In the genomic region with DNA sequence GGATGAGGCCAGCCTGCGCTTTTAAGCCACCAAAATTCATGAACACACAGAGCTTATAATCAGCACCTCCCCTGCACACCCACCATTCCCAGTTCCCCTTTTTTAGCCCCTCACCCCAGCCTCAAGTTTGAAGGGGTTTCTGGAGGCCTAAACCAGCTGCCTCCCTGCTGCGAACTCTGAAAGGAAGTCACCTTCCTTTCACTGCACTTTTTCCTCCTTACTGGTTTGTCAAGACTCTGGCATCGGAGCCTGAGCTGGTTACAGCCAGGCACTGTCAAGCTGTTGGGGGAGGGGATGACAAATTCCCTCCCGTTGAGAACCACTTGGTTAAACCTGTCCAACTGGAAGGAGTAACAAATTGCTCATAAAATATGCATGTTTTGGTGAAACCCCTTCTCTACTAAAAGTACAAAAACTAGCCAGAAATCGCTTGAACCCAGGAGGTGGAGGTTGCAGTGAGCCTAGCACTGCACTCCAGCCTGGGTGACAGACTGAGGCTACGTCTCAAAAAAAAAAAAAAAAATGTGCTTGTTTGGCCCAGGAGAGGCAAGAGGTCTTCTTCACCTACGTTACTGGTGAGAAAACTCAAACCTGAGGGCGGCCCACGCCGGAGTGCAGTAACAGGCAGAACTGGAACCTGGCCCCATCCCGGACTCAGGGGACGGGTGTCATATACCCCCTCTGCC, we compare ENCODE assay signal across 6 cellular contexts. TPM values are rescaled to one million over a fixed set of nuclear protein-coding genes. Genes with fewer than 3 reads are reported as not detected.
DNase-seq lines count a peak whose midpoint lies in the region; ATAC-seq and TF ChIP-seq lines count a peak whose summit lies in the region.

No MANE protein-coding gene starts in this region.

- no peak overlapping the region for H3K56ac ChIP-seq in H9 (ENCODE audit: insufficient read length, low read depth, low read length)

- DNase-seq in CD14-positive monocyte (ENCODE audit: low spot score) (peak; percentile 77), H9 (peak; percentile 79), lower lobe of right lung (peak; percentile 68), NCI-H1092 (lab: John Stamatoyannopoulos, UW) (no peak), DMS153 treated with DMSO at 0.1 percent for 48 hours (lab: John Stamatoyannopoulos, UW; ENCODE audit: unreplicated experiment) (no peak)
- peak; percentile 40 for DNase-seq in activated CD8-positive, alpha-beta T cell treated with anti-CD3 and anti-CD28 coated beads for 36 hours

- peak overlapping the region; percentile 86; the same call in 1 of the 2 replicates for H3K14ac ChIP-seq in H9 (ENCODE audit: insufficient read depth, low read length)

- no peak overlapping the region for H2AK5ac ChIP-seq in H9 (ENCODE audit: insufficient read length, low read length)

- H3K36me3 Mint-ChIP-seq in CD14-positive monocyte, result peaks cover 2 to 8% of the 10 kb centered on the region in 2 donors
- H3K36me3 Mint-ChIP-seq in H9 (ENCODE audit: insufficient read depth in 1 of 3, low read depth in 3 of 3), result peaks cover 5 to 8% (median 8%) of the 10 kb centered on the region in 3 experiments; a peak in 5 of 7 replicates
- peaks cover 5% of the 10 kb centered on the region for H3K36me3 Mint-ChIP-seq in activated CD8-positive, alpha-beta T cell treated with anti-CD3 and anti-CD28 coated beads for 36 hours (ENCODE audit: low read depth)

- peaks cover 0 to 2% (median 0%) of the 10 kb centered on the region in 3 donors for H3K27me3 Mint-ChIP-seq in CD14-positive monocyte (ENCODE audit: low read depth in 3 of 3)
- H3K27me3 Mint-ChIP-seq in H9 (ENCODE audit: low read depth), result no peaks in the 10 kb centered on the region
- H3K27me3 Mint-ChIP-seq in activated CD8-positive, alpha-beta T cell treated with anti-CD3 and anti-CD28 coated beads for 36 hours, result no peaks in the 10 kb centered on the region

- peak overlapping the region; percentile 50 for H2BK20ac ChIP-seq in H9 (ENCODE audit: low read depth, low read length, poor library complexity, severe bottlenecking)

- H3K4me1 Mint-ChIP-seq in CD14-positive monocyte, result peaks cover 51% of the 10 kb centered on the region
- peaks cover 11 to 17% of the 10 kb centered on the region in 2 experiments for H3K4me1 Mint-ChIP-seq in H9
- peaks cover 43% of the 10 kb centered on the region for H3K4me1 Mint-ChIP-seq in activated CD8-positive, alpha-beta T cell treated with anti-CD3 and anti-CD28 coated beads for 36 hours (ENCODE audit: low read depth)

- intact Hi-C loops in CD14-positive monocyte (cut with micrococcal nuclease) (loop anchor here in 1 of 2 donors (1.0 to 5.0 kb wide), 2 partner anchors 9 to 188 kb away; no protein-coding TSS in a partner anchor), lower lobe of right lung (cut with DNase I) (no loop called here)
- intact Hi-C loops in activated CD8-positive, alpha-beta T cell treated with anti-CD3 and anti-CD28 coated beads for 36 hours (cut with micrococcal nuclease), result no loop called here

- H3K36me3 ChIP-seq in lower lobe of right lung, result no peaks in the 10 kb centered on the region

- peaks cover 6% of the 10 kb centered on the region for H3K23me2 ChIP-seq in H9 (ENCODE audit: insufficient read length, low read depth, low read length, poor library complexity, severe bottlenecking)

- no peak overlapping the region for H2BK12ac ChIP-seq in H9 (ENCODE audit: insufficient read length, low read depth, low read length)

- H3K79me2 ChIP-seq in H9 (ENCODE audit: insufficient read depth, low read length), result peaks cover 11% of the 10 kb centered on the region; the same call in 1 of the 2 replicates

- H2BK5ac ChIP-seq in H9 (ENCODE audit: insufficient read length, low read length), result no peak overlapping the region

- no peak overlapping the region for H2AFZ ChIP-seq in H9 (ENCODE audit: low read length)

- no peak for TF ChIP-seq CTCF in CD14-positive monocyte (IDR thresholded peaks at IDR 0.05)
- no peak for TF ChIP-seq CTCF in H9 (conservative IDR thresholded peaks at IDR 0.05)
- TF ChIP-seq CTCF in activated CD8-positive, alpha-beta T cell treated with anti-CD3 and anti-CD28 coated beads for 36 hours (IDR thresholded peaks at IDR 0.05), result no peak
- TF ChIP-seq CTCF in lower lobe of right lung (IDR thresholded peaks at IDR 0.05), result no peak

- H4K20me1 ChIP-seq in H9 (ENCODE audit: control insufficient read depth, insufficient read depth, insufficient read length), result no peaks in the 10 kb centered on the region

- H4K8ac ChIP-seq in H9 (replicated peaks; ENCODE audit: insufficient read length, low read depth, low read length), result no peak overlapping the region

- H3K4me3 Mint-ChIP-seq in CD14-positive monocyte, result peak overlapping the region; percentile 58 to 64
- peak overlapping the region; percentile 78 for H3K4me3 Mint-ChIP-seq in H9
- peak overlapping the region; percentile 87 for H3K4me3 Mint-ChIP-seq in activated CD8-positive, alpha-beta T cell treated with anti-CD3 and anti-CD28 coated beads for 36 hours

- no peaks in the 10 kb centered on the region for H3K9me3 Mint-ChIP-seq in CD14-positive monocyte
- no peaks in the 10 kb centered on the region; a peak in 2 of 5 replicates for H3K9me3 Mint-ChIP-seq in H9
- no peaks in the 10 kb centered on the region for H3K9me3 Mint-ChIP-seq in activated CD8-positive, alpha-beta T cell treated with anti-CD3 and anti-CD28 coated beads for 36 hours

- no peak overlapping the region for H2BK15ac ChIP-seq in H9 (ENCODE audit: low read depth, low read length)

- H3K18ac ChIP-seq in H9 (ENCODE audit: insufficient read length, low read depth, low read length), result peak overlapping the region; percentile 85

- H3K27ac Mint-ChIP-seq in CD14-positive monocyte (peak overlapping the region; percentile 92 to 100 (median 94)), H9 (peak overlapping the region; percentile 81 to 99 (median 83))
- H3K27ac Mint-ChIP-seq in activated CD8-positive, alpha-beta T cell treated with anti-CD3 and anti-CD28 coated beads for 36 hours, result peak overlapping the region; percentile 87

- no peak overlapping the region; the same call in 1 of the 2 replicates for H3K4ac ChIP-seq in H9 (ENCODE audit: low read depth, low read length)

- H4K5ac ChIP-seq in H9 (ENCODE audit: insufficient read length, low read depth, low read length), result no peak overlapping the region

- no peak overlapping the region for H4K91ac ChIP-seq in H9 (ENCODE audit: insufficient read length, low read depth, low read length)

- H3K4me3 ChIP-seq in lower lobe of right lung, result peak overlapping the region; percentile 67

- no CpG with 5 or more reads among the region's 12 CpGs for WGBS in H9 (ENCODE audit: extremely low coverage, insufficient read length, low lambda C conversion rate)

- no peak overlapping the region for H3K9ac ChIP-seq in H9 (ENCODE audit: extremely low read depth, insufficient read length, low read length)

- POLR2A ChIA-PET in activated CD8-positive, alpha-beta T cell treated with anti-CD3 and anti-CD28 coated beads for 36 hours (lab: Charles Lee), result interaction anchor here (0.6 to 1.7 kb wide), 4 partner anchors 9 to 181 kb away, joined by 3 to 4 read pairs (median 4); no protein-coding TSS in a partner anchor

- no peak for ATAC-seq in activated CD8-positive, alpha-beta T cell treated with anti-CD3 and anti-CD28 coated beads for 36 hours
- ATAC-seq in lower lobe of right lung, result peak; percentile 66 to 76

- CTCF ChIA-PET in activated CD8-positive, alpha-beta T cell treated with anti-CD3 and anti-CD28 coated beads for 36 hours (lab: Charles Lee), result interaction anchor here (0.6 to 1.9 kb wide), 4 partner anchors 9 to 66 kb away, joined by 3 to 5 read pairs (median 4); no protein-coding TSS in a partner anchor

- H3K23ac ChIP-seq in H9 (ENCODE audit: insufficient read length, low read depth, low read length), result no peak overlapping the region

- 0 out of 2 replicates have a peak, but pooled peaks cover 2% of the 10 kb centered on the region for H3K4me1 ChIP-seq in H9 (ENCODE audit: insufficient read depth, low read length)
- H3K4me1 ChIP-seq in lower lobe of right lung, result peaks cover 50% of the 10 kb centered on the region

- H2BK120ac ChIP-seq in H9 (ENCODE audit: low read depth, low read length, poor library complexity, severe bottlenecking), result peak overlapping the region; percentile 74

- H3K27me3 ChIP-seq in H9 (ENCODE audit: insufficient read depth, low read length), result no peaks in the 10 kb centered on the region
- H3K27me3 ChIP-seq in lower lobe of right lung (ENCODE audit: low read depth), result no peaks in the 10 kb centered on the region

- H3K9me3 ChIP-seq in H9 (ENCODE audit: control insufficient read depth, low read depth, low read length) (no peaks in the 10 kb centered on the region), lower lobe of right lung (no peaks in the 10 kb centered on the region)

- H3K27ac ChIP-seq in H9 (ENCODE audit: insufficient read length, low read depth, low read length) (peak overlapping the region; percentile 48), lower lobe of right lung (peak overlapping the region; percentile 86)

- H3T11ph ChIP-seq in H9 (ENCODE audit: low read length), result peak overlapping the region; percentile 2

- no peaks in the 10 kb centered on the region for H3K79me1 ChIP-seq in H9 (ENCODE audit: insufficient read depth, low read depth, low read length, poor library complexity, severe bottlenecking)

- peak overlapping the region; percentile 48 for H3K4me2 ChIP-seq in H9 (ENCODE audit: insufficient read depth, insufficient read length, low read length)

RNA-seq across cellular contexts. Expression of gene ADAT3, which starts 0.7 kb away (rescaled TPM):
- 1 to 10 TPM; 2.7 to 3.2 TPM for polyA plus RNA-seq in CD14-positive monocyte
- 12.2 and 12.9 TPM in 2 replicates for total RNA-seq in H9 (2021)
- 1 to 10 TPM; 5.3 to 6.7 TPM for total RNA-seq in activated CD8-positive, alpha-beta T cell treated with anti-CD3 and anti-CD28 coated beads for 36 hours
- total RNA-seq in lower lobe of right lung, result 6.2 TPM

RNA-seq across cellular contexts. Expression of gene SCAMP4, which starts 0.7 kb away (rescaled TPM):
- polyA plus RNA-seq in CD14-positive monocyte, result 10 to 100 TPM; 11.9 to 15.4 TPM
- 65.0 and 69.0 TPM in 2 replicates for total RNA-seq in H9 (2021)
- total RNA-seq in activated CD8-positive, alpha-beta T cell treated with anti-CD3 and anti-CD28 coated beads for 36 hours, result 10 to 100 TPM; 23.1 to 25.1 TPM
- 65.0 TPM for total RNA-seq in lower lobe of right lung

RNA-seq across cellular contexts. Expression of gene ABHD17A, which starts 19.2 kb away (rescaled TPM):
- polyA plus RNA-seq in CD14-positive monocyte, result 10 to 100 TPM; 69.8 to 79.0 TPM
- total RNA-seq in H9 (2021), result 47.5 and 50.3 TPM in 2 replicates
- 100 to 1,000 TPM; 112 to 113 TPM for total RNA-seq in activated CD8-positive, alpha-beta T cell treated with anti-CD3 and anti-CD28 coated beads for 36 hours
- 76.4 TPM for total RNA-seq in lower lobe of right lung

RNA-seq across cellular contexts. Expression of gene CSNK1G2, which starts 36.4 kb away (rescaled TPM):
- polyA plus RNA-seq in CD14-positive monocyte, result 10 to 100 TPM; 10.8 to 20.3 TPM
- total RNA-seq in H9 (2021) (96.6 and 100.0 TPM in 2 replicates), lower lobe of right lung (55.4 TPM)
- 10 to 100 TPM; 51.9 to 57.5 TPM for total RNA-seq in activated CD8-positive, alpha-beta T cell treated with anti-CD3 and anti-CD28 coated beads for 36 hours

RNA-seq across cellular contexts. Expression of gene KLF16, which starts 41.1 kb away (rescaled TPM):
- under 1 TPM; 0.51 to 0.67 TPM for polyA plus RNA-seq in CD14-positive monocyte
- 66.5 and 66.8 TPM in 2 replicates for total RNA-seq in H9 (2021)
- 10 to 100 TPM; 25.6 to 27.7 TPM for total RNA-seq in activated CD8-positive, alpha-beta T cell treated with anti-CD3 and anti-CD28 coated beads for 36 hours
- total RNA-seq in lower lobe of right lung, result 22.2 TPM

Comparison
In these comparisons a context has a peak if more than half of its experiments do, and no peak if none do; other contexts are left out.
1. DNase-seq: peak in CD14-positive monocyte (single experiment), H9 (single experiment), activated CD8-positive, alpha-beta T cell treated with anti-CD3 and anti-CD28 coated beads for 36 hours (single experiment) and lower lobe of right lung (single experiment); none in NCI-H1092 (single experiment) and DMS153 treated with DMSO at 0.1 percent for 48 hours (single experiment).
2. Peak in every context shown above with its lines, with median percentiles within 50 percentile points of each other: H3K27ac Mint-ChIP-seq and H3K4me3 Mint-ChIP-seq.